Comparison of ENCODE assay signal across 1 cellular context in the genomic region with DNA sequence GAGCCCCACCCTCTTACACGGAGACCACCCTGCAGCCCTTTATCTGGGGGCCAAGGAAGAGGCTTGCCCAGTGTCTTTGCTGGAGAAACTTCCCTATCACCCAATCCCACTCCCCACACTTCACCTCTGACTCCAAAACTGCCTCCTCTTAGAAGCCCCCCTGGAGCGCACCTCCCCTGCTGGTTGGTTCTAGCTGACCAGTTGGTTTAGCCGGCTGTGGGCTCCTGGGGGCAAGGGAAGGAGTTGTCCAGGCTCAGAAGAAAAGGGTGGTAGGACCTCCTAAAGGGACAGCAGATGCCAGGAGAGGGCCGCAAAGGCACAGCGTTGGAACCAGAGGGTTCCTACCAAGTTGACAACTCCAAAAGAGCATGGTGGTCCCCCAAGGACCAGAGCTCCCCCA.
TF ChIP-seq lines count a peak whose summit lies in the region.

No MANE protein-coding gene starts in this region.

TF ChIP-seq in GM23338, 12 proteins besides CTCF, POLR2A, EP300 and RAD21 (continued from another document):
- TF ChIP-seq, protein P1, sequence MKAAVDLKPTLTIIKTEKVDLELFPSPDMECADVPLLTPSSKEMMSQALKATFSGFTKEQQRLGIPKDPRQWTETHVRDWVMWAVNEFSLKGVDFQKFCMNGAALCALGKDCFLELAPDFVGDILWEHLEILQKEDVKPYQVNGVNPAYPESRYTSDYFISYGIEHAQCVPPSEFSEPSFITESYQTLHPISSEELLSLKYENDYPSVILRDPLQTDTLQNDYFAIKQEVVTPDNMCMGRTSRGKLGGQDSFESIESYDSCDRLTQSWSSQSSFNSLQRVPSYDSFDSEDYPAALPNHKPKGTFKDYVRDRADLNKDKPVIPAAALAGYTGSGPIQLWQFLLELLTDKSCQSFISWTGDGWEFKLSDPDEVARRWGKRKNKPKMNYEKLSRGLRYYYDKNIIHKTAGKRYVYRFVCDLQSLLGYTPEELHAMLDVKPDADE (IDR thresholded peaks at IDR 0.05): no peak
- TF ChIP-seq NANOG (IDR thresholded peaks at IDR 0.05; ENCODE audit: borderline replicate concordance) (no peak), POLR2AphosphoS5 (IDR thresholded peaks at IDR 0.05; ENCODE audit: low read depth) (no peak), EZH2 (IDR thresholded peaks at IDR 0.05; ENCODE audit: low read depth, unreplicated experiment) (no peak), ZNF114 (CRISPR knock-in tag; IDR thresholded peaks at IDR 0.05) (no peak), CREB1 (CRISPR knock-in tag; IDR thresholded peaks at IDR 0.05; ENCODE audit: low read depth) (no peak)
- TF ChIP-seq, protein P2, sequence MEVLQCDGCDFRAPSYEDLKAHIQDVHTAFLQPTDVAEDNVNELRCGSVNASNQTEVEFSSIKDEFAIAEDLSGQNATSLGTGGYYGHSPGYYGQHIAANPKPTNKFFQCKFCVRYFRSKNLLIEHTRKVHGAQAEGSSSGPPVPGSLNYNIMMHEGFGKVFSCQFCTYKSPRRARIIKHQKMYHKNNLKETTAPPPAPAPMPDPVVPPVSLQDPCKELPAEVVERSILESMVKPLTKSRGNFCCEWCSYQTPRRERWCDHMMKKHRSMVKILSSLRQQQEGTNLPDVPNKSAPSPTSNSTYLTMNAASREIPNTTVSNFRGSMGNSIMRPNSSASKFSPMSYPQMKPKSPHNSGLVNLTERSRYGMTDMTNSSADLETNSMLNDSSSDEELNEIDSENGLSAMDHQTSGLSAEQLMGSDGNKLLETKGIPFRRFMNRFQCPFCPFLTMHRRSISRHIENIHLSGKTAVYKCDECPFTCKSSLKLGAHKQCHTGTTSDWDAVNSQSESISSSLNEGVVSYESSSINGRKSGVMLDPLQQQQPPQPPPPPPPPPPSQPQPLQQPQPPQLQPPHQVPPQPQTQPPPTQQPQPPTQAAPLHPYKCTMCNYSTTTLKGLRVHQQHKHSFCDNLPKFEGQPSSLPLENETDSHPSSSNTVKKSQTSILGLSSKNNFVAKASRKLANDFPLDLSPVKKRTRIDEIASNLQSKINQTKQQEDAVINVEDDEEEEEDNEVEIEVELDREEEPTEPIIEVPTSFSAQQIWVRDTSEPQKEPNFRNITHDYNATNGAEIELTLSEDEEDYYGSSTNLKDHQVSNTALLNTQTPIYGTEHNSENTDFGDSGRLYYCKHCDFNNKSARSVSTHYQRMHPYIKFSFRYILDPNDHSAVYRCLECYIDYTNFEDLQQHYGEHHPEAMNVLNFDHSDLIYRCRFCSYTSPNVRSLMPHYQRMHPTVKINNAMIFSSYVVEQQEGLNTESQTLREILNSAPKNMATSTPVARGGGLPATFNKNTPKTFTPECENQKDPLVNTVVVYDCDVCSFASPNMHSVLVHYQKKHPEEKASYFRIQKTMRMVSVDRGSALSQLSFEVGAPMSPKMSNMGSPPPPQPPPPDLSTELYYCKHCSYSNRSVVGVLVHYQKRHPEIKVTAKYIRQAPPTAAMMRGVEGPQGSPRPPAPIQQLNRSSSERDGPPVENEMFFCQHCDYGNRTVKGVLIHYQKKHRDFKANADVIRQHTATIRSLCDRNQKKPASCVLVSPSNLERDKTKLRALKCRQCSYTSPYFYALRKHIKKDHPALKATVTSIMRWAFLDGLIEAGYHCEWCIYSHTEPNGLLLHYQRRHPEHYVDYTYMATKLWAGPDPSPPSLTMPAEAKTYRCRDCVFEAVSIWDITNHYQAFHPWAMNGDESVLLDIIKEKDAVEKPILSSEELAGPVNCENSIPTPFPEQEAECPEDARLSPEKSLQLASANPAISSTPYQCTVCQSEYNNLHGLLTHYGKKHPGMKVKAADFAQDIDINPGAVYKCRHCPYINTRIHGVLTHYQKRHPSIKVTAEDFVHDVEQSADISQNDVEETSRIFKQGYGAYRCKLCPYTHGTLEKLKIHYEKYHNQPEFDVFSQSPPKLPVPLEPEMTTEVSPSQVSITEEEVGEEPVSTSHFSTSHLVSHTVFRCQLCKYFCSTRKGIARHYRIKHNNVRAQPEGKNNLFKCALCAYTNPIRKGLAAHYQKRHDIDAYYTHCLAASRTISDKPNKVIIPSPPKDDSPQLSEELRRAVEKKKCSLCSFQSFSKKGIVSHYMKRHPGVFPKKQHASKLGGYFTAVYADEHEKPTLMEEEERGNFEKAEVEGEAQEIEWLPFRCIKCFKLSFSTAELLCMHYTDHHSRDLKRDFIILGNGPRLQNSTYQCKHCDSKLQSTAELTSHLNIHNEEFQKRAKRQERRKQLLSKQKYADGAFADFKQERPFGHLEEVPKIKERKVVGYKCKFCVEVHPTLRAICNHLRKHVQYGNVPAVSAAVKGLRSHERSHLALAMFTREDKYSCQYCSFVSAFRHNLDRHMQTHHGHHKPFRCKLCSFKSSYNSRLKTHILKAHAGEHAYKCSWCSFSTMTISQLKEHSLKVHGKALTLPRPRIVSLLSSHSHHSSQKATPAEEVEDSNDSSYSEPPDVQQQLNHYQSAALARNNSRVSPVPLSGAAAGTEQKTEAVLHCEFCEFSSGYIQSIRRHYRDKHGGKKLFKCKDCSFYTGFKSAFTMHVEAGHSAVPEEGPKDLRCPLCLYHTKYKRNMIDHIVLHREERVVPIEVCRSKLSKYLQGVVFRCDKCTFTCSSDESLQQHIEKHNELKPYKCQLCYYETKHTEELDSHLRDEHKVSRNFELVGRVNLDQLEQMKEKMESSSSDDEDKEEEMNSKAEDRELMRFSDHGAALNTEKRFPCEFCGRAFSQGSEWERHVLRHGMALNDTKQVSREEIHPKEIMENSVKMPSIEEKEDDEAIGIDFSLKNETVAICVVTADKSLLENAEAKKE (CRISPR knock-in tag; IDR thresholded peaks at IDR 0.05): no peak
TF ChIP-seq in GM23338: peak in this region for 0.
